Comparison of ENCODE assay signal across 8 cellular contexts in the genomic region with DNA sequence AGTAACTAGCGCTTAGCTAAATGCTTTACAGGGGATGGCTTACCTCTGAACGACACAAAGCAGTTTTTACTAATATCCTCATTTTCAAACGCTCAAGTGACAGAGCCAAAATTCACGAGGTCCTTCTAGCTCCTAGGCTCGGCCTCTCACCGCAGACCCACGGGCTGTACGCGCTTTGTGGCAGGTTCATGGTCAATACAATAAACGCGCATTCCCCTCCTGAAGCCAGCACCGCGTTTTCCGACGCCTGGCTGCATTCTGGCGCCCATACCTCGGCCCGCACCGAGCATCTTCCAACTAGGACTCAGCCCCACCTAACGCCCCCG. TPM values are rescaled to one million over a fixed set of nuclear protein-coding genes. Genes with fewer than 3 reads are reported as not detected.
DNase-seq lines count a peak whose midpoint lies in the region; ATAC-seq and TF ChIP-seq lines count a peak whose summit lies in the region.

No MANE protein-coding gene starts in this region.

- H3K9me2 ChIP-seq in Karpas-422 (replicated peaks; ENCODE audit: insufficient read depth, low read length) = no peaks in the 10 kb centered on the region

- peaks cover 36% of the 10 kb centered on the region for H3K36me3 ChIP-seq in Karpas-422 (ENCODE audit: insufficient read depth, low read length)

- peak overlapping the region; percentile 94 to 97 for H3K27ac Mint-ChIP-seq in natural killer cell

- DNase-seq in Karpas-422 = no peak
- peak; percentile 16 for DNase-seq in choroid plexus epithelial cell (ENCODE audit: low read depth)
- DNase-seq in natural killer cell = no peak
- DNase-seq in middle frontal gyrus (ENCODE audit: extremely low spot score, low spot score) = no peak
- DNase-seq in GM03348 (ENCODE audit: low spot score) = no peak

- intact Hi-C loops in natural killer cell (cut with micrococcal nuclease) = loop anchor here (5.0 kb wide), 1 partner anchor 75 kb away; a partner anchor contains a TSS

- no peaks in the 10 kb centered on the region for H3K27me3 ChIP-seq in Karpas-422 (ENCODE audit: low read length)

- no peaks in the 10 kb centered on the region for H3K36me3 Mint-ChIP-seq in natural killer cell

- H3K4me3 Mint-ChIP-seq in natural killer cell = peak overlapping the region; percentile 100

- H3K9me3 Mint-ChIP-seq in natural killer cell = no peaks in the 10 kb centered on the region

- no peak overlapping the region for H3K27ac ChIP-seq in Karpas-422 (ENCODE audit: low read length)

- no peaks in the 10 kb centered on the region for H3K9me3 ChIP-seq in Karpas-422 (ENCODE audit: low read length)

- H3K27me3 Mint-ChIP-seq in natural killer cell (ENCODE audit: low read depth in 2 of 2) = no peaks in the 10 kb centered on the region

- no peak for TF ChIP-seq CTCF in choroid plexus epithelial cell (conservative IDR thresholded peaks at IDR 0.05; ENCODE audit: low read depth, low read length)
- TF ChIP-seq CTCF in natural killer cell (IDR thresholded peaks at IDR 0.05) = no peak

- peak overlapping the region; percentile 39; the same call in 1 of the 2 replicates for H2AFZ ChIP-seq in Karpas-422 (ENCODE audit: low read length)

- peaks cover 27 to 42% of the 10 kb centered on the region in 2 donors for H3K4me1 Mint-ChIP-seq in natural killer cell

- peaks cover 16% of the 10 kb centered on the region for H3K4me1 ChIP-seq in Karpas-422 (ENCODE audit: low read length)

- H3K4me2 ChIP-seq in Karpas-422 (ENCODE audit: low read depth, low read length, poor library complexity, severe bottlenecking) = peak overlapping the region; percentile 86

- peaks cover 24% of the 10 kb centered on the region for H3K79me2 ChIP-seq in Karpas-422 (ENCODE audit: low read length)

- H4K20me1 ChIP-seq in Karpas-422 (ENCODE audit: insufficient read depth, low read depth, low read length) = no peaks in the 10 kb centered on the region

- peak; percentile 23 for ATAC-seq in GM18519 (IDR thresholded peaks at IDR 0.05; ENCODE audit: low FRiP score, unreplicated experiment)
- no peak for ATAC-seq in natural killer cell
- ATAC-seq in HG03196 (IDR thresholded peaks at IDR 0.05; ENCODE audit: unreplicated experiment) = no peak
- ATAC-seq in HG03159 (IDR thresholded peaks at IDR 0.05; ENCODE audit: unreplicated experiment) = no peak

- H3K4me3 ChIP-seq in Karpas-422 (ENCODE audit: low read length) = peak overlapping the region; percentile 78
- H3K4me3 ChIP-seq in choroid plexus epithelial cell (ENCODE audit: low read depth, low read length) = peak overlapping the region; percentile 88

- peak overlapping the region; percentile 86 for H3K9ac ChIP-seq in Karpas-422 (ENCODE audit: low read length)

RNA-seq across cellular contexts. Expression of a gene that starts 0.4 kb away (rescaled TPM):
- total RNA-seq in Karpas-422 (2014; rRNA removed; shearing (Covaris generic); ENCODE audit: low replicate concordance) = 12.7 and 20.5 TPM in 2 replicates
- 10 to 100 TPM in 2 of 3 donors, 1 to 10 TPM in 1; 9.4 to 13.8 (median 12.6) TPM for total RNA-seq in natural killer cell
